35 cellular contexts compared by ENCODE assay signal in genomic region chrX:18228069-18228468, GRCh38. TPM values are rescaled to one million over a fixed set of nuclear protein-coding genes. Genes with fewer than 3 reads are reported as not detected.
"Had no signal": no experiment of that assay in that cellular context is flagged by ENCODE, and none has a peak within 500 bp of the region (broad histone marks: within the 10 kb centered on the region; RNA-seq: fewer than 3 reads in every experiment).

No MANE protein-coding gene starts in this region.

- H3K79me2 ChIP-seq: parathyroid adenoma had no signal

- H3K4me3 ChIP-seq: neural progenitor cell, ovary, psoas muscle, skin epidermis, smooth muscle cell, spleen, suprapubic skin, testis, tibial artery, transverse colon, upper lobe of right lung, uterus had no signal

- H3K27me3 ChIP-seq: neural progenitor cell, neutrophil, ovary, spleen, suprapubic skin, testis, tibial artery, transverse colon, upper lobe of right lung, uterus had no signal

- H3K4me1 ChIP-seq: neural progenitor cell, parathyroid adenoma, psoas muscle, spleen, suprapubic skin, testis, tibial artery, transverse colon, upper lobe of right lung, uterus had no signal

- H3K9me3 ChIP-seq: neutrophil, ovary, psoas muscle, spleen, suprapubic skin, testis, tibial artery, transverse colon, upper lobe of right lung, uterus had no signal

- H3K27ac ChIP-seq: neural progenitor cell, neutrophil, ovary, parathyroid adenoma, psoas muscle, skin epidermis, spleen, suprapubic skin, testis, tibial artery, transverse colon, upper lobe of right lung, uterus had no signal

- ATAC-seq: naive thymus-derived CD4-positive, alpha-beta T cell; natural killer cell; psoas muscle; right cardiac atrium; sciatic nerve; stimulated activated memory B cell treated with anti-CD40 and anti-IgM and Interleukin-4, amounts not matched to agents 10 μg/mL and 1 μg/mL and 100 μg/mL, for 72 hours; stimulated activated naive CD8-positive, alpha-beta T cell treated with anti-CD3 and anti-CD28 coated beads, Interleukin-15, amount 100 ng/mL, for 72 hours; stimulated activated naive CD8-positive, alpha-beta T cell treated with anti-CD3 and anti-CD28 coated beads, Interleukin-15, Interleukin-2, amounts not matched to agents 100 U/mL and 50 U/mL, for 24 hours; upper lobe of right lung had no signal

- H3K9ac ChIP-seq: neural progenitor cell, parathyroid adenoma had no signal

- DNase-seq: naive thymus-derived CD4-positive, alpha-beta T cell; natural killer cell; nucleus accumbens; ovary; posterior cingulate gyrus; psoas muscle; right cardiac atrium; spleen; stimulated activated CD4-positive, alpha-beta T cell treated with anti-CD3 and anti-CD28 coated beads, Interleukin-12 subunit alpha, Interleukin-12 subunit beta, amount 100 ng/mL, for 4 hours; stimulated activated CD4-positive, alpha-beta T cell treated with anti-CD3 and anti-CD28 coated beads, Interleukin-1b, Interleukin-23, amount 100 ng/mL, for 48 hours; stimulated activated CD4-positive, alpha-beta T cell treated with anti-CD3 and anti-CD28 coated beads, Interleukin-4, amount 100 ng/mL, for 1 hour; stimulated activated CD4-positive, alpha-beta T cell treated with anti-CD3 and anti-CD28 coated beads, Interleukin-4, amount 100 ng/mL, for 4 hours; stimulated activated CD8-positive, alpha-beta memory T cell treated with anti-CD3 and anti-CD28 coated beads, Interleukin-4, amount 100 ng/mL, for 48 hours; stimulated activated naive CD4-positive, alpha-beta T cell; stimulated activated naive CD8-positive, alpha-beta T cell treated with anti-CD3 and anti-CD28 coated beads, Interleukin-15, amount 100 ng/mL, for 72 hours; stimulated activated naive CD8-positive, alpha-beta T cell treated with anti-CD3 and anti-CD28 coated beads, Interleukin-15, Interleukin-2, amounts not matched to agents 100 U/mL and 50 U/mL, for 24 hours; substantia nigra; testis; tibial artery; transverse colon; upper lobe of right lung; uterus had no signal

- H2AFZ ChIP-seq: neural progenitor cell, parathyroid adenoma had no signal

- H3K4me2 ChIP-seq: neural progenitor cell, smooth muscle cell had no signal

- H3K36me3 ChIP-seq: neural progenitor cell, neutrophil, ovary, spleen, suprapubic skin, tibial artery, transverse colon, upper lobe of right lung, uterus had no signal

RNA-seq across cellular contexts. Expression of gene BEND2, which starts 7.4 kb away (rescaled TPM):
- total RNA-seq: omental fat pad, ovary, progenitor cell of endocrine pancreas, renal cortical epithelial cell, sciatic nerve, smooth muscle cell, suprapubic skin, transverse colon, upper lobe of right lung, urinary bladder, uterus had no signal
- polyA plus RNA-seq: naive thymus-derived CD4-positive, alpha-beta T cell; neural cell; smooth muscle cell; urinary bladder had no signal
